In the genomic region with DNA sequence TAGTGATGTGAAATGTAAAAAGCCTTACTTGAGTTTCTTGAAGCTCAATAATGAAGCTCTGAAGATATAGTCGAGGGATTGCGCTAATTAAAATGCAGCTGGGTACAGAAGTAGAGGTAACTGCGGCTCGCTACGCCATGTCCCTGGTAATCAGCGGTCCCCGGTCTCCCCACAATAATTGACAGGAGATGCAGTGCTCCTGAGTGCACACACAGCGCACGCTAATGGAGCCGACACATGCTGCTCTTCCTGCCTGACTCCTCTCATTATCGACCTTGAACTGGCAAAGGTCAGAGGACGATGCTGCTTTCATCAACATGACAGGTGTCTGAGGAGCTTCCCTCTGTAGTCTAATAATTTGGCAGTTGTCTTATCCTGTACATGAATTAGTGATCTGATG, we compare ENCODE assay signal across 13 cellular contexts.
DNase-seq lines count a peak whose midpoint lies in the region; ATAC-seq and TF ChIP-seq lines count a peak whose summit lies in the region.
"Had no signal": no experiment of that assay in that cellular context is flagged by ENCODE, and none has a peak within 500 bp of the region (broad histone marks: within the 10 kb centered on the region; RNA-seq: fewer than 3 reads in every experiment).

No MANE protein-coding gene starts in this region.

- no peak for ATAC-seq in Right ventricle myocardium inferior
- no peak for ATAC-seq in heart right ventricle
- ATAC-seq in GM21619 (IDR thresholded peaks at IDR 0.05; ENCODE audit: unreplicated experiment) = no peak
- ATAC-seq: GM12878, K562 had no signal

- H3K4me3 Mint-ChIP-seq in endodermal cell (no peak overlapping the region), neural progenitor cell (no peak overlapping the region)
- no peak overlapping the region for H3K4me3 Mint-ChIP-seq in activated naive CD4-positive, alpha-beta T cell treated with anti-CD3 and anti-CD28 coated beads, Interleukin-2, amount 10 ng/mL, durations not matched to agents 7 days and 5 days

- DNase-seq in Right ventricle myocardium inferior (ENCODE audit: missing footprints) = peak; percentile 21
- DNase-seq in heart right ventricle = no peak
- DNase-seq in endodermal cell = peak; percentile 57
- DNase-seq in neural progenitor cell (ENCODE audit: low spot score) = no peak
- no peak for DNase-seq in KBM-7
- DNase-seq in activated naive CD4-positive, alpha-beta T cell treated with anti-CD3 and anti-CD28 coated beads, Interleukin-2, amount 10 ng/mL, durations not matched to agents 7 days and 5 days = no peak
- DNase-seq: ACHN; CD4-positive, CD25-positive, alpha-beta regulatory T cell; GM23248 had no signal

- no peaks in the 10 kb centered on the region for H3K79me2 ChIP-seq in neural progenitor cell (ENCODE audit: low read depth)

- H3K4me3 ChIP-seq in heart right ventricle = no peak overlapping the region
- no peak overlapping the region for H3K4me3 ChIP-seq in endodermal cell (ENCODE audit: low read length)
- H3K4me3 ChIP-seq in neural progenitor cell = no peak overlapping the region
- H3K4me3 ChIP-seq: BLaER1 treated with 17β-estradiol and CSF1 and Interleukin-3, amounts not matched to agents 10 nM and 100 nM; GM12878; GM23248; K562 had no signal

- peak overlapping the region; percentile 64 for H3K27ac Mint-ChIP-seq in endodermal cell
- H3K27ac Mint-ChIP-seq in neural progenitor cell = no peak overlapping the region
- H3K27ac Mint-ChIP-seq in activated naive CD4-positive, alpha-beta T cell treated with anti-CD3 and anti-CD28 coated beads, Interleukin-2, amount 10 ng/mL, durations not matched to agents 7 days and 5 days = no peak overlapping the region
- H3K27ac Mint-ChIP-seq: CD4-positive, CD25-positive, alpha-beta regulatory T cell had no signal

- H4K20me1 ChIP-seq in neural progenitor cell (ENCODE audit: low read depth) = no peaks in the 10 kb centered on the region
- H4K20me1 ChIP-seq: BLaER1 treated with 17β-estradiol and CSF1 and Interleukin-3, amounts not matched to agents 10 nM and 100 nM had no signal

- WGBS in heart right ventricle, 2 donors = 80 to 82% methylated on average over 12 of the region's 12 CpGs
- WGBS in endodermal cell (ENCODE audit: insufficient coverage in 1 of 2, insufficient read length in 1 of 2), 2 experiments = 79 to 87% methylated on average over 12 of the region's 12 CpGs

- peak overlapping the region; percentile 7 for H3K4me2 ChIP-seq in neural progenitor cell
- H3K4me2 ChIP-seq: BLaER1 treated with 17β-estradiol and CSF1 and Interleukin-3, amounts not matched to agents 10 nM and 100 nM had no signal

- intact Hi-C loops in Right ventricle myocardium inferior (cut with DNase I) = no loop called here
- intact Hi-C loops in heart right ventricle (cut with DNase I) = no loop called here

- no peak overlapping the region for H3K9ac ChIP-seq in endodermal cell (ENCODE audit: extremely low read depth, low read length, poor library complexity, severe bottlenecking)
- H3K9ac ChIP-seq in neural progenitor cell = no peak overlapping the region
- H3K9ac ChIP-seq: BLaER1 treated with 17β-estradiol and CSF1 and Interleukin-3, amounts not matched to agents 10 nM and 100 nM; GM23248 had no signal

- H3K27ac ChIP-seq in heart right ventricle (no peak overlapping the region), endodermal cell (ENCODE audit: low read depth, low read length) (no peak overlapping the region), neural progenitor cell (no peak overlapping the region)
- H3K27ac ChIP-seq: BLaER1 treated with 17β-estradiol and CSF1 and Interleukin-3, amounts not matched to agents 10 nM and 100 nM; GM23248 had no signal

- H3K36me3 ChIP-seq in heart right ventricle = no peaks in the 10 kb centered on the region
- no peaks in the 10 kb centered on the region for H3K36me3 ChIP-seq in endodermal cell (ENCODE audit: control insufficient read depth, insufficient read depth, low read length)
- no peaks in the 10 kb centered on the region for H3K36me3 ChIP-seq in neural progenitor cell
- H3K36me3 ChIP-seq: BLaER1 treated with 17β-estradiol and CSF1 and Interleukin-3, amounts not matched to agents 10 nM and 100 nM had no signal

- TF ChIP-seq CTCF in heart right ventricle (IDR thresholded peaks at IDR 0.05) (no peak), endodermal cell (conservative IDR thresholded peaks at IDR 0.05) (no peak), neural progenitor cell (IDR thresholded peaks at IDR 0.05) (no peak)

- H3K27me3 Mint-ChIP-seq in endodermal cell (ENCODE audit: insufficient read depth) (no peaks in the 10 kb centered on the region), neural progenitor cell (ENCODE audit: insufficient read depth, low read depth) (peaks cover 9% of the 10 kb centered on the region)
- H3K27me3 Mint-ChIP-seq in activated naive CD4-positive, alpha-beta T cell treated with anti-CD3 and anti-CD28 coated beads, Interleukin-2, amount 10 ng/mL, durations not matched to agents 7 days and 5 days = no peaks in the 10 kb centered on the region

- no peak overlapping the region for H2AFZ ChIP-seq in neural progenitor cell (replicated peaks)
- H2AFZ ChIP-seq: GM23248 had no signal

- in situ Hi-C loops in KBM-7 (cut with MboI; ENCODE audit: low pct_unique_long_range_greater_than_20kb, low sequenced_read_pairs) = no loop called here

- peaks cover 0 to 5% (median 0%) of the 10 kb centered on the region in 9 donors for H3K4me1 ChIP-seq in heart right ventricle
- peaks cover 4% of the 10 kb centered on the region for H3K4me1 ChIP-seq in endodermal cell (ENCODE audit: control insufficient read depth, insufficient read depth, low read length)
- peaks cover 35% of the 10 kb centered on the region for H3K4me1 ChIP-seq in neural progenitor cell
- H3K4me1 ChIP-seq: BLaER1 treated with 17β-estradiol and CSF1 and Interleukin-3, amounts not matched to agents 10 nM and 100 nM had no signal

- H3F3A ChIP-seq in neural progenitor cell (ENCODE audit: low read depth) = peaks cover 14% of the 10 kb centered on the region

- H3K4me1 Mint-ChIP-seq in endodermal cell (peaks cover 71% of the 10 kb centered on the region), neural progenitor cell (peaks cover 34% of the 10 kb centered on the region)
- H3K4me1 Mint-ChIP-seq in activated naive CD4-positive, alpha-beta T cell treated with anti-CD3 and anti-CD28 coated beads, Interleukin-2, amount 10 ng/mL, durations not matched to agents 7 days and 5 days = no peaks in the 10 kb centered on the region
- H3K4me1 Mint-ChIP-seq: CD4-positive, CD25-positive, alpha-beta regulatory T cell had no signal

- H3K9me3 ChIP-seq in heart right ventricle (no peaks in the 10 kb centered on the region), endodermal cell (ENCODE audit: control insufficient read depth, low read length) (no peaks in the 10 kb centered on the region), neural progenitor cell (ENCODE audit: low read depth) (no peaks in the 10 kb centered on the region)
- H3K9me3 ChIP-seq: BLaER1 treated with 17β-estradiol and CSF1 and Interleukin-3, amounts not matched to agents 10 nM and 100 nM had no signal

- H3K36me3 Mint-ChIP-seq in endodermal cell (ENCODE audit: low read depth) = peaks cover 4% of the 10 kb centered on the region
- H3K36me3 Mint-ChIP-seq in neural progenitor cell = no peaks in the 10 kb centered on the region
- no peaks in the 10 kb centered on the region for H3K36me3 Mint-ChIP-seq in activated naive CD4-positive, alpha-beta T cell treated with anti-CD3 and anti-CD28 coated beads, Interleukin-2, amount 10 ng/mL, durations not matched to agents 7 days and 5 days
- H3K36me3 Mint-ChIP-seq: CD4-positive, CD25-positive, alpha-beta regulatory T cell had no signal

- H3K9me3 Mint-ChIP-seq in endodermal cell (peaks cover 9% of the 10 kb centered on the region), neural progenitor cell (peaks cover 2% of the 10 kb centered on the region)
- H3K9me3 Mint-ChIP-seq in activated naive CD4-positive, alpha-beta T cell treated with anti-CD3 and anti-CD28 coated beads, Interleukin-2, amount 10 ng/mL, durations not matched to agents 7 days and 5 days = peaks cover 3% of the 10 kb centered on the region

- H3K27me3 ChIP-seq in heart right ventricle (no peaks in the 10 kb centered on the region), endodermal cell (ENCODE audit: control insufficient read depth, insufficient read depth, low read length, poor library complexity, severe bottlenecking) (no peaks in the 10 kb centered on the region), neural progenitor cell (peaks cover 15% of the 10 kb centered on the region)
- H3K27me3 ChIP-seq: BLaER1 treated with 17β-estradiol and CSF1 and Interleukin-3, amounts not matched to agents 10 nM and 100 nM had no signal

- CTCF ChIA-PET in activated naive CD4-positive, alpha-beta T cell treated with anti-CD3 and anti-CD28 coated beads, Interleukin-2, amount 10 ng/mL, durations not matched to agents 7 days and 5 days (lab: Charles Lee) = no interaction called here

Comparison
In these comparisons a context has a peak if more than half of its experiments do, and no peak if none do; other contexts are left out.
1. DNase-seq: peak in Right ventricle myocardium inferior (single experiment) and endodermal cell (single experiment); none in heart right ventricle (0 of 2), neural progenitor cell (single experiment), KBM-7 (single experiment) and activated naive CD4-positive, alpha-beta T cell treated with anti-CD3 and anti-CD28 coated beads, Interleukin-2, amount 10 ng/mL, durations not matched to agents 7 days and 5 days (single experiment).